In genomic region chr6:81556570-81556969, GRCh38 we compare ENCODE assay signal across 7 cellular contexts.
DNase-seq lines count a peak whose midpoint lies in the region; TF ChIP-seq lines count a peak whose summit lies in the region.
"Not testable (repeated sequence)": the region's sequence is repeated elsewhere in the genome, so short reads cannot be mapped to it uniquely, and the experiment has no call there.

No MANE protein-coding gene starts in this region.

- not testable (repeated sequence) for TF ChIP-seq CTCF in Loucy (conservative IDR thresholded peaks at IDR 0.05; ENCODE audit: low read length); osteoblast (IDR thresholded peaks at IDR 0.05; ENCODE audit: extremely low read depth, low read depth, low read length); tibial artery (IDR thresholded peaks at IDR 0.05)

- H3K9me2 ChIP-seq in Loucy (replicated peaks; ENCODE audit: low read depth, low read length) = not testable (repeated sequence)

- H2AFZ ChIP-seq in Loucy (ENCODE audit: low read length) (peak overlapping the region; percentile 32; the same call in 1 of the 2 replicates), osteoblast (ENCODE audit: low read length) (peak overlapping the region; percentile 43)

- not testable (repeated sequence) for H3K27me3 ChIP-seq in Loucy (ENCODE audit: insufficient read depth, low read length, poor library complexity, severe bottlenecking); osteoblast (ENCODE audit: insufficient read depth, low read length); tibial artery

- peak; percentile 43 for DNase-seq in EH (ENCODE audit: low read depth)
- DNase-seq in astrocyte of the hippocampus (ENCODE audit: low read depth, low spot score) = peak; percentile 15
- DNase-seq in fibroblast of peridontal ligament (ENCODE audit: extremely low read depth) = peak; percentile 27
- DNase-seq in medulla oblongata (ENCODE audit: extremely low spot score) = peak; percentile 31
- not testable (repeated sequence) for DNase-seq in osteoblast (ENCODE audit: insufficient read length, low spot score, missing footprints); tibial artery

- H3K27ac ChIP-seq in osteoblast (ENCODE audit: low read depth, low read length) = not testable (repeated sequence)
- peak overlapping the region; percentile 18 to 37 for H3K27ac ChIP-seq in tibial artery

- H3K4me1 ChIP-seq in Loucy (ENCODE audit: insufficient read depth, low read length, poor library complexity, severe bottlenecking) = peaks cover 13% of the 10 kb centered on the region
- peaks cover 20% of the 10 kb centered on the region for H3K4me1 ChIP-seq in osteoblast (ENCODE audit: insufficient read depth, low read length)
- H3K4me1 ChIP-seq in tibial artery = peaks cover 0 to 38% (median 7%) of the 10 kb centered on the region in 4 donors

- peak overlapping the region; percentile 47 for H3K4me2 ChIP-seq in Loucy (ENCODE audit: low read depth, low read length, poor library complexity, severe bottlenecking)
- H3K4me2 ChIP-seq in osteoblast (ENCODE audit: insufficient read depth, low read length) = not testable (repeated sequence)

- H4K20me1 ChIP-seq in Loucy (ENCODE audit: insufficient read depth, low read length, poor library complexity, severe bottlenecking); osteoblast (ENCODE audit: insufficient read depth, low read length): not testable (repeated sequence)

- peak overlapping the region; percentile 42 for H3K9ac ChIP-seq in Loucy (ENCODE audit: low read depth, low read length, poor library complexity, severe bottlenecking)

- not testable (repeated sequence) for H3K9me3 ChIP-seq in Loucy (ENCODE audit: insufficient read depth, low read depth, low read length); osteoblast (ENCODE audit: low read depth, low read length); tibial artery

- not testable (repeated sequence) for H3K79me2 ChIP-seq in Loucy (ENCODE audit: insufficient read depth, low read length); osteoblast (ENCODE audit: insufficient read depth, low read length)

- H3K36me3 ChIP-seq in Loucy (ENCODE audit: insufficient read depth, low read length); osteoblast (ENCODE audit: insufficient read depth, low read length); tibial artery: not testable (repeated sequence)

- not testable (repeated sequence) for H3K4me3 ChIP-seq in Loucy (ENCODE audit: low read length, poor library complexity, severe bottlenecking); osteoblast (ENCODE audit: insufficient read depth, low read length); tibial artery

- not testable (repeated sequence) for H3F3A ChIP-seq in Loucy (ENCODE audit: low read depth)

- intact Hi-C loops in tibial artery (cut with DNase I; ENCODE audit: low total_unique reads) = not testable (repeated sequence)
